Comparison of ENCODE assay signal across 9 cellular contexts in the genomic region with DNA sequence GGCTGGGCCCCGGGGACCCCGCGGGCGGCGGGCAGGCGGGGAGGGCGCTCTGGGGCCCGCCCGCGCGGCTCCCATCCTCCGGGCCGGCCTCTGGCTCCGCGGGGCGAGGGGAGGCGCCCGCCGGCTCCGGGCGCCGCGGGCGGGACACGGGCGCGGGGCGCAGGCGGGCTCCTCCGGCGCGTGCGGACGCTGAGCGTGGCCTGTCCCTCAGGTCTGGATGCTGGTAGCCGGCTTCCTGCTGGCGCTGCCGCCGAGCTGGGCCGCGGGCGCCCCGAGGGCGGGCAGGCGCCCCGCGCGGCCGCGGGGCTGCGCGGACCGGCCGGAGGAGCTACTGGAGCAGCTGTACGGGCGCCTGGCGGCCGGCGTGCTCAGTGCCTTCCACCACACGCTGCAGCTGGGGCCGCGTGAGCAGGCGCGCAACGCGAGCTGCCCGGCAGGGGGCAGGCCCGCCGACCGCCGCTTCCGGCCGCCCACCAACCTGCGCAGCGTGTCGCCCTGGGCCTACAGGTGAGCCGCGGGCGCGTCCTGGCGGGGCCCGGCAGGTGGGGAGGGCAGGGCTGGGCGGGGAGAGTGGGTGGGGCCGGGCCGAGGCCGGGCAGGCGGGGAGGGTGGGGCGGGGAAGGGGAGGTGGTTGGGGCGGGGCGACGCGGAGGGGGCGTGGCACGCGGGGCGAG. TPM values are rescaled to one million over a fixed set of nuclear protein-coding genes. Genes with fewer than 3 reads are reported as not detected.
A peak's percentile ranks its signal among the peaks of the same experiment; 100 is the strongest.
DNase-seq lines count a peak whose midpoint lies in the region; ATAC-seq and TF ChIP-seq lines count a peak whose summit lies in the region.
"Had no signal": no experiment of that assay in that cellular context is flagged by ENCODE, and none has a peak within 500 bp of the region (broad histone marks: within the 10 kb centered on the region; RNA-seq: fewer than 3 reads in every experiment).

No MANE protein-coding gene starts in this region.

- peaks cover 21% of the 10 kb centered on the region for H3K27me3 Mint-ChIP-seq in activated CD4-positive, alpha-beta T cell treated with anti-CD3 and anti-CD28 coated beads for 36 hours

- H3K36me3 Mint-ChIP-seq in activated CD4-positive, alpha-beta T cell treated with anti-CD3 and anti-CD28 coated beads for 36 hours (ENCODE audit: low read depth): no peaks in the 10 kb centered on the region

- peak; percentile 15 for TF ChIP-seq POLR2A in right lobe of liver (IDR thresholded peaks at IDR 0.05)

- no peak overlapping the region for H3K27ac Mint-ChIP-seq in activated CD4-positive, alpha-beta T cell treated with anti-CD3 and anti-CD28 coated beads for 36 hours
- H3K27ac Mint-ChIP-seq: T-helper 1 cell treated with Interleukin-12 subunit alpha and Interleukin-12 subunit beta and Interleukin-4 antibody, amounts not matched to agents 30 μg/mL and 1 μg/mL, for 36 hours had no signal

- intact Hi-C loops in activated CD4-positive, alpha-beta T cell treated with anti-CD3 and anti-CD28 coated beads for 36 hours (cut with DNase I, micrococcal nuclease): loop anchor here (1.0 to 10.0 kb wide), 11 partner anchors 68 to 968 kb away; a partner anchor contains a TSS
- intact Hi-C loops in right lobe of liver (cut with DNase I): loop anchor here in 1 of 2 donors (10.0 kb wide), 1 partner anchor 209 kb away; no protein-coding TSS in a partner anchor

- H3K36me3 ChIP-seq in right lobe of liver: no peaks in the 10 kb centered on the region

- no peaks in the 10 kb centered on the region for H3K9me3 ChIP-seq in right lobe of liver

- H3K27me3 ChIP-seq in right lobe of liver: peaks cover 0 to 6% of the 10 kb centered on the region in 2 donors

- no peaks in the 10 kb centered on the region for H3K4me1 ChIP-seq in right lobe of liver

- H3K27ac ChIP-seq in right lobe of liver: no peak overlapping the region

- ATAC-seq in GM18517 (IDR thresholded peaks at IDR 0.05; ENCODE audit: unreplicated experiment) (peak; percentile 80), HG02970 (IDR thresholded peaks at IDR 0.05; ENCODE audit: low FRiP score, unreplicated experiment) (peak; percentile 86), right lobe of liver (peak; percentile 86 to 93 (median 88))
- peak; percentile 89 for ATAC-seq in activated CD4-positive, alpha-beta T cell treated with anti-CD3 and anti-CD28 coated beads for 36 hours

- WGBS in right lobe of liver (ENCODE audit: insufficient coverage, low coverage, low lambda C conversion rate, missing lambda C conversion rate): 2% methylated on average over 34 of the region's 96 CpGs

- peak overlapping the region; percentile 58 for H3K4me3 Mint-ChIP-seq in activated CD4-positive, alpha-beta T cell treated with anti-CD3 and anti-CD28 coated beads for 36 hours

- DNase-seq in AG08395 (ENCODE audit: low spot score): peak; percentile 87
- peak; percentile 41 for DNase-seq in NCI-H226
- DNase-seq in activated CD4-positive, alpha-beta T cell treated with anti-CD3 and anti-CD28 coated beads for 36 hours: peak; percentile 87
- peak; percentile 61 for DNase-seq in dedifferentiated amniotic fluid mesenchymal stem cell (ENCODE audit: extremely low spot score)
- peak; percentile 74 to 79 (median 75) for DNase-seq in right lobe of liver
- peak; percentile 43 to 70 (median 50) for DNase-seq in stimulated activated CD4-positive, alpha-beta T cell treated with anti-CD3 and anti-CD28 coated beads, TNF-alpha, amount 100 ng/mL, for 24 hours (ENCODE audit: low read depth in 3 of 3)

- peaks cover 13% of the 10 kb centered on the region for H3K4me1 Mint-ChIP-seq in activated CD4-positive, alpha-beta T cell treated with anti-CD3 and anti-CD28 coated beads for 36 hours

- POLR2A ChIA-PET in activated CD4-positive, alpha-beta T cell treated with anti-CD3 and anti-CD28 coated beads for 36 hours (lab: Charles Lee): no interaction called here

- H3K4me3 ChIP-seq in right lobe of liver: peak overlapping the region in 2 of 3 donors; percentile 41 to 60

- no peaks in the 10 kb centered on the region for H3K9me3 Mint-ChIP-seq in activated CD4-positive, alpha-beta T cell treated with anti-CD3 and anti-CD28 coated beads for 36 hours (ENCODE audit: low read depth)
- H3K9me3 Mint-ChIP-seq: T-helper 1 cell treated with Interleukin-12 subunit alpha and Interleukin-12 subunit beta and Interleukin-4 antibody, amounts not matched to agents 30 μg/mL and 1 μg/mL, for 36 hours had no signal

- CTCF ChIA-PET in activated CD4-positive, alpha-beta T cell treated with anti-CD3 and anti-CD28 coated beads for 36 hours (lab: Charles Lee): interaction anchor here (0.6 to 5.0 kb wide), 14 partner anchors 9 to 507 kb away, joined by 3 to 28 read pairs (median 3); a partner anchor contains a TSS

- peak; percentile 28 to 65 (median 44) for TF ChIP-seq CTCF in right lobe of liver (IDR thresholded peaks at IDR 0.05)

RNA-seq across cellular contexts. Expression of a gene that starts 0.4 kb away (rescaled TPM):
- total RNA-seq in activated CD4-positive, alpha-beta T cell treated with anti-CD3 and anti-CD28 coated beads for 36 hours: under 1 TPM; 0.19 to 0.21 TPM
- total RNA-seq in right lobe of liver: under 1 TPM in 3 of 6 experiments, not detected in 3; 0.19 to 0.64 (median 0.42) TPM
